Comparison of ENCODE assay signal across 8 cellular contexts in genomic region chr9:129726322-129727160, GRCh38. TPM values are rescaled to one million over a fixed set of nuclear protein-coding genes. Genes with fewer than 3 reads are reported as not detected.
A peak's percentile ranks its signal among the peaks of the same experiment; 100 is the strongest.
DNase-seq lines count a peak whose midpoint lies in the region; ATAC-seq and TF ChIP-seq lines count a peak whose summit lies in the region.

No MANE protein-coding gene starts in this region.

- no peaks in the 10 kb centered on the region for H3K4me1 ChIP-seq in OCI-LY3 (ENCODE audit: low read length)

- peak; percentile 82 for ATAC-seq in esophagus mucosa
- peak; percentile 88 to 96 for ATAC-seq in naive thymus-derived CD8-positive, alpha-beta T cell
- ATAC-seq in stimulated activated naive CD8-positive, alpha-beta T cell treated with anti-CD3 and anti-CD28 coated beads, Interleukin-15, amount 100 ng/mL, for 72 hours = peak; percentile 95
- no peak for ATAC-seq in GM21737 (IDR thresholded peaks at IDR 0.05; ENCODE audit: unreplicated experiment)

- peaks cover 12 to 22% (median 14%) of the 10 kb centered on the region in 3 donors for H3K27me3 Mint-ChIP-seq in CD14-positive monocyte (ENCODE audit: low read depth in 3 of 3)
- H3K27me3 Mint-ChIP-seq in naive thymus-derived CD8-positive, alpha-beta T cell = peaks cover 5 to 20% (median 7%) of the 10 kb centered on the region in 5 donors
- H3K27me3 Mint-ChIP-seq in stimulated activated naive CD8-positive, alpha-beta T cell treated with anti-CD3 and anti-CD28 coated beads, Interleukin-15, amount 100 ng/mL, for 72 hours = peaks cover 31% of the 10 kb centered on the region

- peak overlapping the region; percentile 89 for H3K4me2 ChIP-seq in OCI-LY3 (ENCODE audit: low read length)

- H3K79me2 ChIP-seq in OCI-LY3 (ENCODE audit: low read length) = no peaks in the 10 kb centered on the region

- H3K9me3 ChIP-seq in OCI-LY3 (ENCODE audit: insufficient read depth, low read length) = no peaks in the 10 kb centered on the region

- peaks cover 5% of the 10 kb centered on the region; the same call in 1 of the 2 replicates for H3K27me3 ChIP-seq in OCI-LY3 (ENCODE audit: low read depth, low read length)

- H3K9ac ChIP-seq in OCI-LY3 (ENCODE audit: low read length) = 0 out of 2 replicates have a peak overlapping the region, but pooled peaks have one; percentile 7

- intact Hi-C loops in CD14-positive monocyte (cut with micrococcal nuclease) = loop anchor here (2.0 to 10.0 kb wide), 4 partner anchors 58 to 592 kb away; no protein-coding TSS in a partner anchor

- H3K27ac ChIP-seq in OCI-LY3 (ENCODE audit: low read length) = no peak overlapping the region

- no peaks in the 10 kb centered on the region for H3K36me3 Mint-ChIP-seq in CD14-positive monocyte
- no peaks in the 10 kb centered on the region for H3K36me3 Mint-ChIP-seq in naive thymus-derived CD8-positive, alpha-beta T cell

- H4K20me1 ChIP-seq in OCI-LY3 (ENCODE audit: insufficient read depth, low read length) = no peaks in the 10 kb centered on the region

- H3K4me3 Mint-ChIP-seq in CD14-positive monocyte = peak overlapping the region in 1 of 2 donors; percentile 46
- H3K4me3 Mint-ChIP-seq in naive thymus-derived CD8-positive, alpha-beta T cell = peak overlapping the region in 7 of 10 donors; percentile 9 to 59 (median 55)
- peak overlapping the region in 1 of 2 donors; percentile 36 for H3K4me3 Mint-ChIP-seq in stimulated activated naive CD8-positive, alpha-beta T cell treated with anti-CD3 and anti-CD28 coated beads, Interleukin-15, amount 100 ng/mL, for 72 hours

- no peaks in the 10 kb centered on the region for H3K36me3 ChIP-seq in OCI-LY3 (replicated peaks; ENCODE audit: low read depth, low read length)

- no peaks in the 10 kb centered on the region for H3K9me3 Mint-ChIP-seq in CD14-positive monocyte
- no peaks in the 10 kb centered on the region for H3K9me3 Mint-ChIP-seq in naive thymus-derived CD8-positive, alpha-beta T cell
- no peaks in the 10 kb centered on the region for H3K9me3 Mint-ChIP-seq in stimulated activated naive CD8-positive, alpha-beta T cell treated with anti-CD3 and anti-CD28 coated beads, Interleukin-15, amount 100 ng/mL, for 72 hours

- POLR2A ChIA-PET in naive thymus-derived CD8-positive, alpha-beta T cell (lab: Charles Lee) = interaction anchor here (0.6 to 1.2 kb wide), 4 partner anchors 11 to 1395 kb away, joined by 3 to 4 read pairs (median 4); partner anchors contain the start of gene PTGES

- peaks cover 3% of the 10 kb centered on the region for H3K4me1 Mint-ChIP-seq in CD14-positive monocyte
- H3K4me1 Mint-ChIP-seq in naive thymus-derived CD8-positive, alpha-beta T cell = peaks cover 2 to 5% (median 2%) of the 10 kb centered on the region in 4 donors
- peaks cover 11% of the 10 kb centered on the region for H3K4me1 Mint-ChIP-seq in stimulated activated naive CD8-positive, alpha-beta T cell treated with anti-CD3 and anti-CD28 coated beads, Interleukin-15, amount 100 ng/mL, for 72 hours

- H3K27ac Mint-ChIP-seq in CD14-positive monocyte = peak overlapping the region in 2 of 7 donors; percentile 73 to 74
- no peak overlapping the region for H3K27ac Mint-ChIP-seq in naive thymus-derived CD8-positive, alpha-beta T cell
- H3K27ac Mint-ChIP-seq in stimulated activated naive CD8-positive, alpha-beta T cell treated with anti-CD3 and anti-CD28 coated beads, Interleukin-15, amount 100 ng/mL, for 72 hours = no peak overlapping the region

- H3K4me3 ChIP-seq in OCI-LY3 (ENCODE audit: low read length) = peak overlapping the region; percentile 70

- TF ChIP-seq CTCF in CD14-positive monocyte (IDR thresholded peaks at IDR 0.05) = peak; percentile 97
- peak; percentile 94 for TF ChIP-seq CTCF in OCI-LY3 (IDR thresholded peaks at IDR 0.05; ENCODE audit: low read depth, low read length)

- H2AFZ ChIP-seq in OCI-LY3 (ENCODE audit: low read depth, low read length) = peak overlapping the region; percentile 90

- DNase-seq in CD14-positive monocyte (ENCODE audit: low spot score) (peak; percentile 69), HS-27A (ENCODE audit: low read depth) (peak; percentile 29), activated T-cell treated with anti-CD3 and anti-CD28 coated beads for 24 hours (ENCODE audit: low read depth) (peak; percentile 46)
- DNase-seq in naive thymus-derived CD8-positive, alpha-beta T cell = peak in 9 of 10 donors; percentile 26 to 64 (median 57)
- DNase-seq in stimulated activated naive CD8-positive, alpha-beta T cell treated with anti-CD3 and anti-CD28 coated beads, Interleukin-15, amount 100 ng/mL, for 72 hours = peak; percentile 65 to 66

RNA-seq across cellular contexts. Expression of gene PTGES, which starts 26.3 kb away (rescaled TPM):
- under 1 TPM; 0.29 to 0.84 TPM for polyA plus RNA-seq in CD14-positive monocyte
- total RNA-seq in esophagus mucosa = 9.1 TPM
- not detected for total RNA-seq in naive thymus-derived CD8-positive, alpha-beta T cell
- polyA plus RNA-seq in naive thymus-derived CD8-positive, alpha-beta T cell = under 1 TPM in 1 of 3 donors, not detected in 2; 0.16 TPM

Comparison
In these comparisons a context has a peak if more than half of its experiments do, and no peak if none do; other contexts are left out.
1. RNA of gene PTGES, which starts 26.3 kb away (total RNA-seq): 9.1 TPM in esophagus mucosa (single experiment); not detected in naive thymus-derived CD8-positive, alpha-beta T cell; every median in the first group is over 10 times any median in the second.
2. Peak in every context shown above with its lines, with median percentiles within 50 percentile points of each other: DNase-seq.